In genomic region chr11:122910775-122911174, GRCh38 we compare ENCODE assay signal across 10 cellular contexts. TPM values are rescaled to one million over a fixed set of nuclear protein-coding genes. Genes with fewer than 3 reads are reported as not detected.
DNase-seq lines count a peak whose midpoint lies in the region; ATAC-seq and TF ChIP-seq lines count a peak whose summit lies in the region.
"Had no signal": no experiment of that assay in that cellular context is flagged by ENCODE, and none has a peak within 500 bp of the region (broad histone marks: within the 10 kb centered on the region; RNA-seq: fewer than 3 reads in every experiment).

No MANE protein-coding gene starts in this region.

- intact Hi-C loops in adrenal gland (cut with DNase I) (loop anchor here in 1 of 2 donors (5.0 kb wide), 1 partner anchor 112 kb away; no protein-coding TSS in a partner anchor), prostate gland (cut with DNase I) (loop anchor here (5.0 kb wide), 1 partner anchor 112 kb away; no protein-coding TSS in a partner anchor)

- peaks cover 11% of the 10 kb centered on the region for H3K27me3 ChIP-seq in DND-41 (ENCODE audit: insufficient read depth, low read length, poor library complexity)
- no peaks in the 10 kb centered on the region for H3K27me3 ChIP-seq in adrenal gland
- H3K27me3 ChIP-seq in prostate gland (replicated peaks; ENCODE audit: insufficient read depth) = no peaks in the 10 kb centered on the region

- DNase-seq in DND-41 (no peak), adrenal gland (peak in 1 of 7 donors; percentile 6), left lobe of liver (ENCODE audit: low spot score) (no peak), SIG-M5 (lab: John Stamatoyannopoulos, UW) (no peak), prostate gland (ENCODE audit: low spot score) (no peak)
- DNase-seq: NCI-H524 treated with DMSO at 0.1 percent for 48 hours, nucleus accumbens had no signal

- no peak overlapping the region for H3K9ac ChIP-seq in DND-41 (ENCODE audit: low read depth, low read length)

- no peak overlapping the region for H3K4me3 ChIP-seq in DND-41 (ENCODE audit: low read depth in 1 of 2, low read length in 2 of 2)
- H3K4me3 ChIP-seq in adrenal gland = no peak overlapping the region
- H3K4me3 ChIP-seq in prostate gland = no peak overlapping the region

- no peak overlapping the region for H2AFZ ChIP-seq in DND-41 (ENCODE audit: low read depth, low read length)

- no peak for ATAC-seq in DND-41 (ENCODE audit: insufficient read depth, low read depth)
- ATAC-seq in left lobe of liver = peak; percentile 51
- no peak for ATAC-seq in HG03520 (IDR thresholded peaks at IDR 0.05; ENCODE audit: unreplicated experiment)
- ATAC-seq in GM21619 (IDR thresholded peaks at IDR 0.05; ENCODE audit: unreplicated experiment) = no peak

- H3K36me3 ChIP-seq in DND-41 (ENCODE audit: insufficient read depth, low read length) = no peaks in the 10 kb centered on the region
- H3K36me3 ChIP-seq in adrenal gland (replicated peaks in 1 of 2) = no peaks in the 10 kb centered on the region
- H3K36me3 ChIP-seq in prostate gland = no peaks in the 10 kb centered on the region

- no peaks in the 10 kb centered on the region for H3K9me3 ChIP-seq in DND-41 (ENCODE audit: insufficient read depth, low read length, severe bottlenecking)
- H3K9me3 ChIP-seq in adrenal gland (replicated peaks in 1 of 3) = no peaks in the 10 kb centered on the region
- no peaks in the 10 kb centered on the region for H3K9me3 ChIP-seq in prostate gland

- H3K27ac ChIP-seq in DND-41 (ENCODE audit: low read length) (no peak overlapping the region), adrenal gland (no peak overlapping the region), prostate gland (no peak overlapping the region)

- 41 to 53% (median 44%) methylated on average over 4 of the region's 4 CpGs for WGBS in adrenal gland, 4 donors
- WGBS in prostate gland = 72% methylated on average over 4 of the region's 4 CpGs

- TF ChIP-seq CTCF in DND-41 (IDR thresholded peaks at IDR 0.05; ENCODE audit: borderline replicate concordance, extremely low read depth, low read length, poor library complexity, severe bottlenecking) (peak; percentile 51), LNCAP (IDR thresholded peaks at IDR 0.05) (peak; percentile 70), adrenal gland (IDR thresholded peaks at IDR 0.05) (peak in 5 of 6 experiments; percentile 23 to 43 (median 38)), prostate gland (IDR thresholded peaks at IDR 0.05) (peak in 1 of 4 experiments; percentile 14)

- no peaks in the 10 kb centered on the region for H3K79me2 ChIP-seq in DND-41 (ENCODE audit: insufficient read depth, low read length)

- no peak overlapping the region for H3K4me2 ChIP-seq in DND-41 (ENCODE audit: insufficient read depth, low read length)

- no peak for TF ChIP-seq POLR2A in adrenal gland (IDR thresholded peaks at IDR 0.05)
- TF ChIP-seq POLR2A in prostate gland (IDR thresholded peaks at IDR 0.05) = no peak

- H4K20me1 ChIP-seq in DND-41 (ENCODE audit: insufficient read depth, low read length) = no peaks in the 10 kb centered on the region

- H3K4me1 ChIP-seq in DND-41 (ENCODE audit: insufficient read depth, low read length) = no peaks in the 10 kb centered on the region
- no peaks in the 10 kb centered on the region for H3K4me1 ChIP-seq in adrenal gland (replicated peaks in 1 of 2)
- no peaks in the 10 kb centered on the region for H3K4me1 ChIP-seq in prostate gland (replicated peaks)

RNA-seq across cellular contexts. Expression of gene JHY, which starts 28.2 kb away (rescaled TPM):
- total RNA-seq in adrenal gland = 1 to 10 TPM in 6 of 8 donors, under 1 TPM in 2; 0.95 to 6.8 (median 1.9) TPM
- 1 to 10 TPM in 2 of 3 donors, under 1 TPM in 1; 0.84 to 2.3 (median 1.6) TPM for polyA plus RNA-seq in adrenal gland
- 0.23 TPM for total RNA-seq in left lobe of liver
- total RNA-seq in prostate gland = 10 to 100 TPM in 1 of 2 donors, 1 to 10 TPM in 1; 4.5 to 10.9 TPM
